In genomic region chr2:197434541-197435513, GRCh38 we compare ENCODE assay signal across 1 cellular context.
TF ChIP-seq lines count a peak whose summit lies in the region.

A gene with protein sequence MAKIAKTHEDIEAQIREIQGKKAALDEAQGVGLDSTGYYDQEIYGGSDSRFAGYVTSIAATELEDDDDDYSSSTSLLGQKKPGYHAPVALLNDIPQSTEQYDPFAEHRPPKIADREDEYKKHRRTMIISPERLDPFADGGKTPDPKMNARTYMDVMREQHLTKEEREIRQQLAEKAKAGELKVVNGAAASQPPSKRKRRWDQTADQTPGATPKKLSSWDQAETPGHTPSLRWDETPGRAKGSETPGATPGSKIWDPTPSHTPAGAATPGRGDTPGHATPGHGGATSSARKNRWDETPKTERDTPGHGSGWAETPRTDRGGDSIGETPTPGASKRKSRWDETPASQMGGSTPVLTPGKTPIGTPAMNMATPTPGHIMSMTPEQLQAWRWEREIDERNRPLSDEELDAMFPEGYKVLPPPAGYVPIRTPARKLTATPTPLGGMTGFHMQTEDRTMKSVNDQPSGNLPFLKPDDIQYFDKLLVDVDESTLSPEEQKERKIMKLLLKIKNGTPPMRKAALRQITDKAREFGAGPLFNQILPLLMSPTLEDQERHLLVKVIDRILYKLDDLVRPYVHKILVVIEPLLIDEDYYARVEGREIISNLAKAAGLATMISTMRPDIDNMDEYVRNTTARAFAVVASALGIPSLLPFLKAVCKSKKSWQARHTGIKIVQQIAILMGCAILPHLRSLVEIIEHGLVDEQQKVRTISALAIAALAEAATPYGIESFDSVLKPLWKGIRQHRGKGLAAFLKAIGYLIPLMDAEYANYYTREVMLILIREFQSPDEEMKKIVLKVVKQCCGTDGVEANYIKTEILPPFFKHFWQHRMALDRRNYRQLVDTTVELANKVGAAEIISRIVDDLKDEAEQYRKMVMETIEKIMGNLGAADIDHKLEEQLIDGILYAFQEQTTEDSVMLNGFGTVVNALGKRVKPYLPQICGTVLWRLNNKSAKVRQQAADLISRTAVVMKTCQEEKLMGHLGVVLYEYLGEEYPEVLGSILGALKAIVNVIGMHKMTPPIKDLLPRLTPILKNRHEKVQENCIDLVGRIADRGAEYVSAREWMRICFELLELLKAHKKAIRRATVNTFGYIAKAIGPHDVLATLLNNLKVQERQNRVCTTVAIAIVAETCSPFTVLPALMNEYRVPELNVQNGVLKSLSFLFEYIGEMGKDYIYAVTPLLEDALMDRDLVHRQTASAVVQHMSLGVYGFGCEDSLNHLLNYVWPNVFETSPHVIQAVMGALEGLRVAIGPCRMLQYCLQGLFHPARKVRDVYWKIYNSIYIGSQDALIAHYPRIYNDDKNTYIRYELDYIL (minus strand): TSS chr2:197435028. CDS start chr2:197434999, 29 bp downstream.

TF ChIP-seq in HepG2, 621 proteins besides CTCF, POLR2A, EP300 and RAD21 (continued from another document and continues in another):
- TF ChIP-seq ZBTB39 (CRISPR knock-in tag; IDR thresholded peaks at IDR 0.05) (no peak), SP5 (CRISPR knock-in tag; IDR thresholded peaks at IDR 0.05; ENCODE audit: borderline replicate concordance, low read depth) (peak; percentile 36; the same call in 1 of the 2 replicates), MIER3 (CRISPR knock-in tag; IDR thresholded peaks at IDR 0.05; ENCODE audit: borderline replicate concordance) (peak; percentile 56; the same call in 1 of the 2 replicates), ZNF446 (CRISPR knock-in tag; IDR thresholded peaks at IDR 0.05) (peak; percentile 85), ZNF781 (CRISPR knock-in tag; IDR thresholded peaks at IDR 0.05; ENCODE audit: borderline replicate concordance, not compliant biosample characterization) (peak; percentile 66), ZBTB40 (IDR thresholded peaks at IDR 0.05) (peak; percentile 46; the same call in 1 of the 2 replicates), ZBTB40 (CRISPR knock-in tag; IDR thresholded peaks at IDR 0.05) (peak; percentile 91), SNAPC5 (CRISPR knock-in tag; IDR thresholded peaks at IDR 0.05; ENCODE audit: borderline replicate concordance) (no peak), RFXAP (CRISPR knock-in tag; IDR thresholded peaks at IDR 0.05; ENCODE audit: borderline replicate concordance) (peak; percentile 12; the same call in 1 of the 2 replicates), ZNF780A (CRISPR knock-in tag; IDR thresholded peaks at IDR 0.05) (no peak), ZNF552 (CRISPR knock-in tag; IDR thresholded peaks at IDR 0.05; ENCODE audit: borderline replicate concordance) (peak; percentile 28; the same call in 1 of the 2 replicates), ZBED4 (CRISPR knock-in tag; IDR thresholded peaks at IDR 0.05; ENCODE audit: borderline replicate concordance) (peak; percentile 93), SIN3B (IDR thresholded peaks at IDR 0.05; ENCODE audit: low read length) (peak; percentile 66; the same call in 1 of the 2 replicates), ZNF121 (CRISPR knock-in tag; IDR thresholded peaks at IDR 0.05) (peak; percentile 90; the same call in 1 of the 2 replicates), TEAD2 (CRISPR knock-in tag; IDR thresholded peaks at IDR 0.05) (peak; percentile 55; the same call in 1 of the 2 replicates), ZNF672 (CRISPR knock-in tag; IDR thresholded peaks at IDR 0.05) (no peak), NRL (CRISPR knock-in tag; IDR thresholded peaks at IDR 0.05; ENCODE audit: borderline replicate concordance) (peak; percentile 95), ZFP36 (IDR thresholded peaks at IDR 0.05; ENCODE audit: borderline replicate concordance, low read depth, low read length, partially characterized antibody) (no peak), REL (CRISPR knock-in tag; conservative IDR thresholded peaks at IDR 0.05) (no peak), PAWR (CRISPR knock-in tag; IDR thresholded peaks at IDR 0.05; ENCODE audit: borderline replicate concordance) (no peak), ZNF747 (CRISPR knock-in tag; IDR thresholded peaks at IDR 0.05; ENCODE audit: borderline replicate concordance) (peak; percentile 70; the same call in 1 of the 2 replicates)
- TF ChIP-seq, protein P1, sequence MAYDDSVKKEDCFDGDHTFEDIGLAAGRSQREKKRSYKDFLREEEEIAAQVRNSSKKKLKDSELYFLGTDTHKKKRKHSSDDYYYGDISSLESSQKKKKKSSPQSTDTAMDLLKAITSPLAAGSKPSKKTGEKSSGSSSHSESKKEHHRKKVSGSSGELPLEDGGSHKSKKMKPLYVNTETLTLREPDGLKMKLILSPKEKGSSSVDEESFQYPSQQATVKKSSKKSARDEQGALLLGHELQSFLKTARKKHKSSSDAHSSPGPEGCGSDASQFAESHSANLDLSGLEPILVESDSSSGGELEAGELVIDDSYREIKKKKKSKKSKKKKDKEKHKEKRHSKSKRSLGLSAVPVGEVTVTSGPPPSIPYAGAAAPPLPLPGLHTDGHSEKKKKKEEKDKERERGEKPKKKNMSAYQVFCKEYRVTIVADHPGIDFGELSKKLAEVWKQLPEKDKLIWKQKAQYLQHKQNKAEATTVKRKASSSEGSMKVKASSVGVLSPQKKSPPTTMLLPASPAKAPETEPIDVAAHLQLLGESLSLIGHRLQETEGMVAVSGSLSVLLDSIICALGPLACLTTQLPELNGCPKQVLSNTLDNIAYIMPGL (CRISPR knock-in tag; IDR thresholded peaks at IDR 0.05; ENCODE audit: borderline replicate concordance in 1 of 2, low read depth in 1 of 2) = peak; percentile 84 to 87; a peak in 3 of 4 replicates
- TF ChIP-seq, protein P2, sequence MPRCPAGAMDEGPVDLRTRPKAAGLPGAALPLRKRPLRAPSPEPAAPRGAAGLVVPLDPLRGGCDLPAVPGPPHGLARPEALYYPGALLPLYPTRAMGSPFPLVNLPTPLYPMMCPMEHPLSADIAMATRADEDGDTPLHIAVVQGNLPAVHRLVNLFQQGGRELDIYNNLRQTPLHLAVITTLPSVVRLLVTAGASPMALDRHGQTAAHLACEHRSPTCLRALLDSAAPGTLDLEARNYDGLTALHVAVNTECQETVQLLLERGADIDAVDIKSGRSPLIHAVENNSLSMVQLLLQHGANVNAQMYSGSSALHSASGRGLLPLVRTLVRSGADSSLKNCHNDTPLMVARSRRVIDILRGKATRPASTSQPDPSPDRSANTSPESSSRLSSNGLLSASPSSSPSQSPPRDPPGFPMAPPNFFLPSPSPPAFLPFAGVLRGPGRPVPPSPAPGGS (CRISPR knock-in tag; IDR thresholded peaks at IDR 0.05) = no peak; the same call in 1 of the 2 replicates
- TF ChIP-seq, protein P3, sequence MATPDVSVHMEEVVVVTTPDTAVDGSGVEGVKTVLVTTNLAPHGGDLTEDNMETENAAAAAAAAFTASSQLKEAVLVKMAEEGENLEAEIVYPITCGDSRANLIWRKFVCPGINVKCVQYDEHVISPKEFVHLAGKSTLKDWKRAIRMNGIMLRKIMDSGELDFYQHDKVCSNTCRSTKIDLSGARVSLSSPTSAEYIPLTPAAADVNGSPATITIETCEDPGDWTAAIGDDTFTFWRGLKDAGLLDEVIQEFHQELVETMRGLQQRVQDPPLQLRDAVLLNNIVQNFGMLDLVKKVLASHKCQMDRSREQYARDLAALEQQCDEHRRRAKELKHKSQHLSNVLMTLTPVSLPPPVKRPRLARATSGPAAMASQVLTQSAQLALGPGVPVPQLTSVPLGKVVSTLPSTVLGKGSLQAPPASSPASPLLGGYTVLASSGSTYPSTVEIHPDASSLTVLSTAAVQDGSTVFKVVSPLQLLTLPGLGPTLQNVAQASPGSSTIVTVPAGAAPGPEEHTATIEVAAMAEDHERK (CRISPR knock-in tag; IDR thresholded peaks at IDR 0.05; ENCODE audit: low read depth) = no peak
- TF ChIP-seq, protein P4, sequence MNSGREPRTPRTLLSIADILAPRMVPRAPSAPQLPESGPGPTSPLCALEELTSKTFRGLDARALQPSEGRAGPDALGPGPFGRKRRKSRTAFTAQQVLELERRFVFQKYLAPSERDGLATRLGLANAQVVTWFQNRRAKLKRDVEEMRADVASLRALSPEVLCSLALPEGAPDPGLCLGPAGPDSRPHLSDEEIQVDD (CRISPR knock-in tag; IDR thresholded peaks at IDR 0.05; ENCODE audit: borderline replicate concordance) = 0 out of 2 replicates have a peak, but pooled peaks have one; percentile 82
